17 cellular contexts compared by ENCODE assay signal in genomic region chr1:181095260-181095659, GRCh38. TPM values are rescaled to one million over a fixed set of nuclear protein-coding genes. Genes with fewer than 3 reads are reported as not detected.
DNase-seq lines count a peak whose midpoint lies in the region; ATAC-seq, FAIRE-seq and TF ChIP-seq lines count a peak whose summit lies in the region.
"Had no signal": no experiment of that assay in that cellular context is flagged by ENCODE, and none has a peak within 500 bp of the region (broad histone marks: within the 10 kb centered on the region; RNA-seq: fewer than 3 reads in every experiment).

No MANE protein-coding gene starts in this region.

- H3F3A ChIP-seq in GM23338 (replicated peaks; ENCODE audit: low read depth) = peaks cover 7% of the 10 kb centered on the region; the same call in 1 of the 2 replicates

- no peak for TF ChIP-seq POLR2A in esophagus muscularis mucosa (IDR thresholded peaks at IDR 0.05; ENCODE audit: low read depth)

- TF ChIP-seq CTCF in 22Rv1 (IDR thresholded peaks at IDR 0.05) (no peak), GM23338 (conservative IDR thresholded peaks at IDR 0.05; ENCODE audit: low read depth in 2 of 2) (no peak), esophagus muscularis mucosa (IDR thresholded peaks at IDR 0.05) (no peak), osteocyte (IDR thresholded peaks at IDR 0.05) (no peak)

- H3K27ac ChIP-seq in 22Rv1 (peak overlapping the region; percentile 46; the same call in 1 of the 2 replicates), GM23338 (ENCODE audit: low read depth) (no peak overlapping the region), esophagus muscularis mucosa (replicated peaks in 1 of 4) (peak overlapping the region; percentile 57 to 73 (median 68))
- H3K27ac ChIP-seq: neutrophil had no signal

- H3K4me1 ChIP-seq in GM23338 (ENCODE audit: insufficient read depth) = peaks cover 73% of the 10 kb centered on the region
- H3K4me1 ChIP-seq in esophagus muscularis mucosa = peaks cover 74 to 91% (median 83%) of the 10 kb centered on the region in 4 donors

- H3K36me3 Mint-ChIP-seq in GM23338 (ENCODE audit: low read depth) (peaks cover 18% of the 10 kb centered on the region), osteocyte (ENCODE audit: unreplicated experiment) (peaks cover 20% of the 10 kb centered on the region)

- H2AFZ ChIP-seq in GM23338 = no peak overlapping the region

- H3K4me1 Mint-ChIP-seq in GM23338 (peaks cover 75% of the 10 kb centered on the region), osteocyte (ENCODE audit: unreplicated experiment) (peaks cover 92% of the 10 kb centered on the region)

- no peak for DNase-seq in GM23338 (ENCODE audit: low spot score)
- DNase-seq in esophagus muscularis mucosa (ENCODE audit: extremely low spot score) = no peak
- DNase-seq in osteocyte (ENCODE audit: extremely low spot score, unreplicated experiment) = no peak
- DNase-seq in GM19239 (ENCODE audit: insufficient read length, low spot score) = no peak
- no peak for DNase-seq in germinal center (ENCODE audit: low spot score)
- DNase-seq in NCI-H69 (lab: John Stamatoyannopoulos, UW) = no peak
- DNase-seq in H4 (ENCODE audit: low spot score) = no peak
- DNase-seq: activated naive CD4-positive, alpha-beta T cell treated with Interleukin-2 at 50 U/mL for 16 hours; effector CD4-positive, alpha-beta T cell; small intestine; stimulated activated naive CD4-positive, alpha-beta T cell; T-helper 9 cell had no signal

- 87% methylated on average over 8 of the region's 8 CpGs for WGBS in esophagus muscularis mucosa

- peak overlapping the region; percentile 62 for H3K4me2 ChIP-seq in GM23338

- H3K27ac Mint-ChIP-seq in GM23338 = no peak overlapping the region
- peak overlapping the region; percentile 94 for H3K27ac Mint-ChIP-seq in osteocyte (ENCODE audit: unreplicated experiment)

- H3K79me2 ChIP-seq in GM23338 (replicated peaks; ENCODE audit: insufficient read depth) = peaks cover 30% of the 10 kb centered on the region

- H3K36me3 ChIP-seq in GM23338 (ENCODE audit: insufficient read depth) = no peaks in the 10 kb centered on the region
- peaks cover 0 to 5% (median 0%) of the 10 kb centered on the region in 4 donors for H3K36me3 ChIP-seq in esophagus muscularis mucosa
- H3K36me3 ChIP-seq: brain microvascular endothelial cell, neutrophil had no signal

- ATAC-seq in GM23338 = no peak

- no peak overlapping the region for H3K4me3 Mint-ChIP-seq in GM23338
- peak overlapping the region; percentile 56 for H3K4me3 Mint-ChIP-seq in osteocyte (ENCODE audit: unreplicated experiment)

- H4K20me1 ChIP-seq in GM23338 (replicated peaks; ENCODE audit: insufficient read depth) = peaks cover 26% of the 10 kb centered on the region

- H3K4me3 ChIP-seq in GM23338 = no peak overlapping the region
- no peak overlapping the region for H3K4me3 ChIP-seq in esophagus muscularis mucosa

- H3K9me3 Mint-ChIP-seq in GM23338 (no peaks in the 10 kb centered on the region), osteocyte (ENCODE audit: unreplicated experiment) (no peaks in the 10 kb centered on the region)
- H3K9me3 Mint-ChIP-seq: IgD-negative memory B cell had no signal

- no peaks in the 10 kb centered on the region for H3K9me2 ChIP-seq in GM23338 (ENCODE audit: insufficient read depth)

- intact Hi-C loops in esophagus muscularis mucosa (cut with DNase I) = no loop called here

- H3K27me3 ChIP-seq in GM23338 (ENCODE audit: insufficient read depth) = peaks cover 99% of the 10 kb centered on the region
- H3K27me3 ChIP-seq in esophagus muscularis mucosa = no peaks in the 10 kb centered on the region
- H3K27me3 ChIP-seq: brain microvascular endothelial cell had no signal

- H3K9me3 ChIP-seq in esophagus muscularis mucosa = no peaks in the 10 kb centered on the region
- H3K9me3 ChIP-seq: neutrophil had no signal

- no peak for FAIRE-seq in GM19239 (lab: Jason Lieb, UNC)
- FAIRE-seq: D721Med, small intestine had no signal

- H3K27me3 Mint-ChIP-seq in GM23338 (ENCODE audit: insufficient read depth, low read depth, poor library complexity) = peaks cover 14% of the 10 kb centered on the region
- H3K27me3 Mint-ChIP-seq in osteocyte (ENCODE audit: unreplicated experiment) = no peaks in the 10 kb centered on the region
- H3K27me3 Mint-ChIP-seq: IgD-negative memory B cell had no signal

- TF ChIP-seq EP300 in esophagus muscularis mucosa (IDR thresholded peaks at IDR 0.05) = no peak

TF ChIP-seq in GM23338, 12 proteins besides CTCF, POLR2A, EP300 and RAD21 (continues in another document):
- TF ChIP-seq, protein P1, sequence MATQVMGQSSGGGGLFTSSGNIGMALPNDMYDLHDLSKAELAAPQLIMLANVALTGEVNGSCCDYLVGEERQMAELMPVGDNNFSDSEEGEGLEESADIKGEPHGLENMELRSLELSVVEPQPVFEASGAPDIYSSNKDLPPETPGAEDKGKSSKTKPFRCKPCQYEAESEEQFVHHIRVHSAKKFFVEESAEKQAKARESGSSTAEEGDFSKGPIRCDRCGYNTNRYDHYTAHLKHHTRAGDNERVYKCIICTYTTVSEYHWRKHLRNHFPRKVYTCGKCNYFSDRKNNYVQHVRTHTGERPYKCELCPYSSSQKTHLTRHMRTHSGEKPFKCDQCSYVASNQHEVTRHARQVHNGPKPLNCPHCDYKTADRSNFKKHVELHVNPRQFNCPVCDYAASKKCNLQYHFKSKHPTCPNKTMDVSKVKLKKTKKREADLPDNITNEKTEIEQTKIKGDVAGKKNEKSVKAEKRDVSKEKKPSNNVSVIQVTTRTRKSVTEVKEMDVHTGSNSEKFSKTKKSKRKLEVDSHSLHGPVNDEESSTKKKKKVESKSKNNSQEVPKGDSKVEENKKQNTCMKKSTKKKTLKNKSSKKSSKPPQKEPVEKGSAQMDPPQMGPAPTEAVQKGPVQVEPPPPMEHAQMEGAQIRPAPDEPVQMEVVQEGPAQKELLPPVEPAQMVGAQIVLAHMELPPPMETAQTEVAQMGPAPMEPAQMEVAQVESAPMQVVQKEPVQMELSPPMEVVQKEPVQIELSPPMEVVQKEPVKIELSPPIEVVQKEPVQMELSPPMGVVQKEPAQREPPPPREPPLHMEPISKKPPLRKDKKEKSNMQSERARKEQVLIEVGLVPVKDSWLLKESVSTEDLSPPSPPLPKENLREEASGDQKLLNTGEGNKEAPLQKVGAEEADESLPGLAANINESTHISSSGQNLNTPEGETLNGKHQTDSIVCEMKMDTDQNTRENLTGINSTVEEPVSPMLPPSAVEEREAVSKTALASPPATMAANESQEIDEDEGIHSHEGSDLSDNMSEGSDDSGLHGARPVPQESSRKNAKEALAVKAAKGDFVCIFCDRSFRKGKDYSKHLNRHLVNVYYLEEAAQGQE (IDR thresholded peaks at IDR 0.05; ENCODE audit: unreplicated experiment) = no peak
- TF ChIP-seq NANOG (IDR thresholded peaks at IDR 0.05; ENCODE audit: borderline replicate concordance) (no peak), EZH2phosphoT487 (IDR thresholded peaks at IDR 0.05; ENCODE audit: unreplicated experiment) (no peak)

RNA-seq across cellular contexts. Expression of gene IER5, which starts 6.8 kb away (rescaled TPM):
- total RNA-seq in GM23338 (2014; rRNA removed; shearing (Covaris generic)) = 8.3 and 9.5 TPM in 2 replicates
- polyA plus RNA-seq in GM23338 (2016; fragmentation: Nextera tagmentation; extraction: Ambion mirVana) = 3.8 and 4.6 TPM in 2 replicates
- total RNA-seq in esophagus muscularis mucosa (10 to 100 TPM; 14.5 to 22.0 (median 16.7) TPM), osteocyte (29.8 and 32.2 TPM in 2 replicates)
- total RNA-seq in H4 (2014; rRNA removed; shearing (Covaris generic)) = 4.7 and 6.0 TPM in 2 replicates
